Comparison of ENCODE assay signal across 1 cellular context in genomic region chr11:64093233-64094039, GRCh38.
TF ChIP-seq lines count a peak whose summit lies in the region.

No MANE protein-coding gene starts in this region.

TF ChIP-seq in HepG2, 621 proteins besides CTCF, POLR2A, EP300 and RAD21 (continued from another document and continues in another):
- no peak for TF ChIP-seq ZNF720 (CRISPR knock-in tag; IDR thresholded peaks at IDR 0.05)
- TF ChIP-seq RARA (CRISPR knock-in tag; IDR thresholded peaks at IDR 0.05): peak; percentile 58
- no peak for TF ChIP-seq ZBTB25 (CRISPR knock-in tag; IDR thresholded peaks at IDR 0.05)
- no peak for TF ChIP-seq MAFK (conservative IDR thresholded peaks at IDR 0.05 in 1 of 2, IDR thresholded peaks at IDR 0.05 in 1 of 2; ENCODE audit: low read length in 2 of 2)
- no peak for TF ChIP-seq DMTF1 (CRISPR knock-in tag; IDR thresholded peaks at IDR 0.05)
- peak; percentile 75 for TF ChIP-seq ZNF768 (CRISPR knock-in tag; IDR thresholded peaks at IDR 0.05)
- TF ChIP-seq ZFP36L1 (CRISPR knock-in tag; IDR thresholded peaks at IDR 0.05): no peak
- no peak for TF ChIP-seq RFXANK (CRISPR knock-in tag; IDR thresholded peaks at IDR 0.05)
- no peak for TF ChIP-seq ZBTB14 (CRISPR knock-in tag; IDR thresholded peaks at IDR 0.05)
- no peak for TF ChIP-seq ZNF317 (CRISPR knock-in tag; IDR thresholded peaks at IDR 0.05)
- no peak for TF ChIP-seq MLX (CRISPR knock-in tag; IDR thresholded peaks at IDR 0.05)
- no peak for TF ChIP-seq HNRNPK (IDR thresholded peaks at IDR 0.05; ENCODE audit: low read depth, low read length, poor library complexity, severe bottlenecking)
- TF ChIP-seq MXD1 (CRISPR knock-in tag; IDR thresholded peaks at IDR 0.05): no peak
- no peak for TF ChIP-seq DNMT3B (CRISPR knock-in tag; conservative IDR thresholded peaks at IDR 0.05)
- TF ChIP-seq ZNF253 (CRISPR knock-in tag; IDR thresholded peaks at IDR 0.05; ENCODE audit: borderline replicate concordance): no peak
- no peak for TF ChIP-seq ZFAT (CRISPR knock-in tag; conservative IDR thresholded peaks at IDR 0.05)
- TF ChIP-seq RBM39 (IDR thresholded peaks at IDR 0.05; ENCODE audit: low read depth, low read length, poor library complexity, severe bottlenecking): no peak
- TF ChIP-seq ZSCAN31 (CRISPR knock-in tag; IDR thresholded peaks at IDR 0.05; ENCODE audit: low read depth): no peak
- TF ChIP-seq ARID5B (CRISPR knock-in tag; IDR thresholded peaks at IDR 0.05): 0 out of 2 replicates have a peak, but pooled peaks have one; percentile 8
- peak; percentile 42 for TF ChIP-seq BCL6 (CRISPR knock-in tag; IDR thresholded peaks at IDR 0.05)
- TF ChIP-seq PAWR (CRISPR knock-in tag; IDR thresholded peaks at IDR 0.05; ENCODE audit: borderline replicate concordance): no peak
- TF ChIP-seq XRCC5 (optimal IDR thresholded peaks at IDR 0.05; ENCODE audit: low read length): no peak
- no peak for TF ChIP-seq ZBTB40 (IDR thresholded peaks at IDR 0.05)
- no peak for TF ChIP-seq ZBTB40 (CRISPR knock-in tag; IDR thresholded peaks at IDR 0.05)
- no peak for TF ChIP-seq TRAFD1 (CRISPR knock-in tag; IDR thresholded peaks at IDR 0.05; ENCODE audit: borderline replicate concordance)
- TF ChIP-seq ZNF30 (CRISPR knock-in tag; IDR thresholded peaks at IDR 0.05): no peak
- 0 out of 2 replicates have a peak, but pooled peaks have one; percentile 31 for TF ChIP-seq ZNF263 (CRISPR knock-in tag; IDR thresholded peaks at IDR 0.05)
- TF ChIP-seq ZNF383 (CRISPR knock-in tag; IDR thresholded peaks at IDR 0.05; ENCODE audit: borderline replicate concordance): no peak
- peak; percentile 67; the same call in 1 of the 2 replicates for TF ChIP-seq ZNF281 (CRISPR knock-in tag; IDR thresholded peaks at IDR 0.05; ENCODE audit: borderline replicate concordance)
- no peak for TF ChIP-seq KDM4B (CRISPR knock-in tag; IDR thresholded peaks at IDR 0.05)
- TF ChIP-seq SP5 (CRISPR knock-in tag; IDR thresholded peaks at IDR 0.05; ENCODE audit: borderline replicate concordance, low read depth): 0 out of 2 replicates have a peak, but pooled peaks have one; percentile 51
- no peak for TF ChIP-seq ZMAT3 (CRISPR knock-in tag; conservative IDR thresholded peaks at IDR 0.05)
- no peak for TF ChIP-seq KDM1A (CRISPR knock-in tag; IDR thresholded peaks at IDR 0.05)
- no peak for TF ChIP-seq ZNF703 (CRISPR knock-in tag; IDR thresholded peaks at IDR 0.05; ENCODE audit: borderline replicate concordance)
- TF ChIP-seq RAD51 (IDR thresholded peaks at IDR 0.05; ENCODE audit: borderline replicate concordance): no peak
